Comparison of ENCODE assay signal across 32 cellular contexts in genomic region chr5:145521523-145521922, GRCh38.
"Had no signal": no experiment of that assay in that cellular context is flagged by ENCODE, and none has a peak within 500 bp of the region (broad histone marks: within the 10 kb centered on the region; RNA-seq: fewer than 3 reads in every experiment).

No MANE protein-coding gene starts in this region.

- H3K27ac ChIP-seq: adrenal gland, body of pancreas, gastrocnemius medialis had no signal

- H3K9me3 ChIP-seq: adrenal gland, body of pancreas, gastrocnemius medialis had no signal

- H3K36me3 ChIP-seq: adrenal gland, gastrocnemius medialis had no signal

- H3K27me3 Mint-ChIP-seq: activated CD4-positive, alpha-beta memory T cell treated with anti-CD3 and anti-CD28 coated beads for 36 hours; activated CD4-positive, alpha-beta T cell treated with anti-CD3 and anti-CD28 coated beads for 36 hours; activated CD4-positive, alpha-beta T cell treated with anti-CD3 and anti-CD28 coated beads, Interleukin-2, amount 10 ng/mL, durations not matched to agents 24 days and 14 days; activated CD8-positive, alpha-beta memory T cell treated with anti-CD3 and anti-CD28 coated beads, Interleukin-2, amount 10 ng/mL, durations not matched to agents 7 days and 5 days; activated naive CD4-positive, alpha-beta T cell treated with anti-CD3 and anti-CD28 coated beads, Interleukin-2, amount 50 U/mL, for 24 hours; activated naive CD8-positive, alpha-beta T cell treated with anti-CD3 and anti-CD28 coated beads for 36 hours; activated naive CD8-positive, alpha-beta T cell treated with anti-CD3 and anti-CD28 coated beads, Interleukin-2, amount 50 U/mL, for 24 hours; effector memory CD8-positive, alpha-beta T cell; T-helper 17 cell had no signal

- H3K4me1 ChIP-seq: adrenal gland, body of pancreas, gastrocnemius medialis had no signal

- DNase-seq: activated CD4-positive, alpha-beta memory T cell treated with anti-CD3 and anti-CD28 coated beads for 36 hours; activated CD4-positive, alpha-beta T cell treated with anti-CD3 and anti-CD28 coated beads for 36 hours; activated CD4-positive, alpha-beta T cell treated with anti-CD3 and anti-CD28 coated beads, Interleukin-2, amount 10 ng/mL, durations not matched to agents 24 days and 14 days; activated CD4-positive, CD25-positive, alpha-beta regulatory T cell; activated CD4-positive, CD25-positive, alpha-beta regulatory T cell treated with anti-CD3 and anti-CD28 coated beads, Interleukin-2, amount 50 U/mL, for 72 hours; activated CD8-positive, alpha-beta memory T cell treated with anti-CD3 and anti-CD28 coated beads, Interleukin-2, amount 10 ng/mL, durations not matched to agents 7 days and 5 days; activated CD8-positive, alpha-beta memory T cell treated with anti-CD3 and anti-CD28 coated beads, Interleukin-2, amount 50 U/mL, for 4 hours; activated CD8-positive, alpha-beta T cell treated with anti-CD3 and anti-CD28 coated beads, Interleukin-2, amount 10 ng/mL, durations not matched to agents 7 days and 5 days; activated effector memory CD4-positive, alpha-beta T cell treated with anti-CD3 and anti-CD28 coated beads, Interleukin-2, amount 50 U/mL, for 16 hours; activated naive CD4-positive, alpha-beta T cell treated with anti-CD3 and anti-CD28 coated beads for 36 hours; activated naive CD8-positive, alpha-beta T cell treated with anti-CD3 and anti-CD28 coated beads for 36 hours; activated naive CD8-positive, alpha-beta T cell treated with anti-CD3 and anti-CD28 coated beads, Interleukin-2, amount 50 U/mL, for 24 hours; activated T-cell treated with anti-CD3 and anti-CD28 coated beads, Interleukin-2, amount 50 U/mL, for 1 hour; activated T-cell treated with anti-CD3 and anti-CD28 coated beads, Interleukin-2, amount 50 U/mL, for 48 hours; adrenal gland; aorta; body of pancreas; caudate nucleus; cortex of kidney; dermis blood vessel endothelial cell; effector CD4-positive, alpha-beta T cell; effector memory CD8-positive, alpha-beta T cell; erythroblast; foreskin fibroblast; gastrocnemius medialis; T-helper 1 cell; T-helper 17 cell had no signal

- H3K27ac Mint-ChIP-seq: activated CD4-positive, alpha-beta memory T cell treated with anti-CD3 and anti-CD28 coated beads for 36 hours; activated CD4-positive, alpha-beta T cell treated with anti-CD3 and anti-CD28 coated beads for 36 hours; activated CD4-positive, alpha-beta T cell treated with anti-CD3 and anti-CD28 coated beads, Interleukin-2, amount 10 ng/mL, durations not matched to agents 24 days and 14 days; activated CD8-positive, alpha-beta memory T cell treated with anti-CD3 and anti-CD28 coated beads, Interleukin-2, amount 10 ng/mL, durations not matched to agents 7 days and 5 days; activated CD8-positive, alpha-beta T cell treated with anti-CD3 and anti-CD28 coated beads, Interleukin-2, amount 10 ng/mL, durations not matched to agents 7 days and 5 days; activated naive CD4-positive, alpha-beta T cell treated with anti-CD3 and anti-CD28 coated beads for 36 hours; activated naive CD4-positive, alpha-beta T cell treated with anti-CD3 and anti-CD28 coated beads, Interleukin-2, amount 50 U/mL, for 24 hours; activated naive CD8-positive, alpha-beta T cell treated with anti-CD3 and anti-CD28 coated beads for 36 hours; activated naive CD8-positive, alpha-beta T cell treated with anti-CD3 and anti-CD28 coated beads, Interleukin-2, amount 50 U/mL, for 24 hours; activated T-helper 1 cell treated with anti-CD3 and anti-CD28 coated beads, Interleukin-12 subunit alpha, Interleukin-12 subunit beta, Interleukin-2, Interleukin-4 antibody, amounts not matched to agents 30 ng/mL and 10 ng/mL and 1 ng/mL, durations not matched to agents 14 hours and 24 hours and 36 hours; activated T-helper 2 cell treated with anti-CD3 and anti-CD28 coated beads, Interferon-gamma antibody, Interleukin-2, Interleukin-4, amounts not matched to agents 10 μg/mL and 5 μg/mL and 100 μg/mL, durations not matched to agents 14 hours and 24 hours and 36 hours; effector memory CD8-positive, alpha-beta T cell; T-helper 17 cell; T-helper 2 cell treated with Interferon-gamma antibody and Interleukin-4, amounts not matched to agents 5 μg/mL and 100 μg/mL, for 36 hours had no signal

- H3K9me3 Mint-ChIP-seq: activated T-helper 1 cell treated with anti-CD3 and anti-CD28 coated beads, Interleukin-12 subunit alpha, Interleukin-12 subunit beta, Interleukin-2, Interleukin-4 antibody, amounts not matched to agents 30 ng/mL and 10 ng/mL and 1 ng/mL, durations not matched to agents 14 hours and 24 hours and 36 hours had no signal

- H3K4me3 ChIP-seq: adrenal gland, body of pancreas, gastrocnemius medialis had no signal

- H3K4me1 Mint-ChIP-seq: activated CD4-positive, alpha-beta T cell treated with anti-CD3 and anti-CD28 coated beads for 36 hours; activated CD4-positive, alpha-beta T cell treated with anti-CD3 and anti-CD28 coated beads, Interleukin-2, amount 10 ng/mL, durations not matched to agents 24 days and 14 days; activated CD8-positive, alpha-beta memory T cell treated with anti-CD3 and anti-CD28 coated beads, Interleukin-2, amount 10 ng/mL, durations not matched to agents 7 days and 5 days; activated naive CD4-positive, alpha-beta T cell treated with anti-CD3 and anti-CD28 coated beads, Interleukin-2, amount 50 U/mL, for 24 hours; activated naive CD8-positive, alpha-beta T cell treated with anti-CD3 and anti-CD28 coated beads for 36 hours; activated naive CD8-positive, alpha-beta T cell treated with anti-CD3 and anti-CD28 coated beads, Interleukin-2, amount 50 U/mL, for 24 hours; T-helper 17 cell had no signal

- FAIRE-seq: colon had no signal

- H3K4me3 Mint-ChIP-seq: activated CD4-positive, alpha-beta memory T cell treated with anti-CD3 and anti-CD28 coated beads for 36 hours; activated CD4-positive, alpha-beta T cell treated with anti-CD3 and anti-CD28 coated beads for 36 hours; activated CD4-positive, alpha-beta T cell treated with anti-CD3 and anti-CD28 coated beads, Interleukin-2, amount 10 ng/mL, durations not matched to agents 24 days and 14 days; activated CD8-positive, alpha-beta memory T cell treated with anti-CD3 and anti-CD28 coated beads, Interleukin-2, amount 10 ng/mL, durations not matched to agents 7 days and 5 days; activated CD8-positive, alpha-beta T cell treated with anti-CD3 and anti-CD28 coated beads, Interleukin-2, amount 10 ng/mL, durations not matched to agents 7 days and 5 days; activated naive CD4-positive, alpha-beta T cell treated with anti-CD3 and anti-CD28 coated beads for 36 hours; activated naive CD4-positive, alpha-beta T cell treated with anti-CD3 and anti-CD28 coated beads, Interleukin-2, amount 50 U/mL, for 24 hours; activated naive CD8-positive, alpha-beta T cell treated with anti-CD3 and anti-CD28 coated beads for 36 hours; activated naive CD8-positive, alpha-beta T cell treated with anti-CD3 and anti-CD28 coated beads, Interleukin-2, amount 50 U/mL, for 24 hours; activated T-helper 1 cell treated with anti-CD3 and anti-CD28 coated beads, Interleukin-12 subunit alpha, Interleukin-12 subunit beta, Interleukin-2, Interleukin-4 antibody, amounts not matched to agents 30 ng/mL and 10 ng/mL and 1 ng/mL, durations not matched to agents 14 hours and 24 hours and 36 hours; effector memory CD8-positive, alpha-beta T cell; T-helper 17 cell; T-helper 2 cell treated with Interferon-gamma antibody and Interleukin-4, amounts not matched to agents 5 μg/mL and 100 μg/mL, for 36 hours had no signal

- ATAC-seq: activated CD4-positive, alpha-beta T cell treated with anti-CD3 and anti-CD28 coated beads for 36 hours; activated CD8-positive, alpha-beta memory T cell treated with anti-CD3 and anti-CD28 coated beads, Interleukin-2, amount 10 ng/mL, durations not matched to agents 7 days and 5 days; activated CD8-positive, alpha-beta T cell treated with anti-CD3 and anti-CD28 coated beads, Interleukin-2, amount 10 ng/mL, durations not matched to agents 7 days and 5 days; activated naive CD8-positive, alpha-beta T cell treated with anti-CD3 and anti-CD28 coated beads, Interleukin-2, amount 50 U/mL, for 24 hours; effector memory CD8-positive, alpha-beta T cell; gastrocnemius medialis; T-helper 17 cell had no signal

- H3K36me3 Mint-ChIP-seq: activated CD4-positive, alpha-beta memory T cell treated with anti-CD3 and anti-CD28 coated beads for 36 hours; activated CD8-positive, alpha-beta memory T cell treated with anti-CD3 and anti-CD28 coated beads, Interleukin-2, amount 10 ng/mL, durations not matched to agents 7 days and 5 days; activated naive CD4-positive, alpha-beta T cell treated with anti-CD3 and anti-CD28 coated beads, Interleukin-2, amount 50 U/mL, for 24 hours; activated naive CD8-positive, alpha-beta T cell treated with anti-CD3 and anti-CD28 coated beads for 36 hours had no signal

- H3K27me3 ChIP-seq: adrenal gland, body of pancreas, gastrocnemius medialis had no signal
